ENCODE assay signal across 27 cellular contexts in the genomic region with DNA sequence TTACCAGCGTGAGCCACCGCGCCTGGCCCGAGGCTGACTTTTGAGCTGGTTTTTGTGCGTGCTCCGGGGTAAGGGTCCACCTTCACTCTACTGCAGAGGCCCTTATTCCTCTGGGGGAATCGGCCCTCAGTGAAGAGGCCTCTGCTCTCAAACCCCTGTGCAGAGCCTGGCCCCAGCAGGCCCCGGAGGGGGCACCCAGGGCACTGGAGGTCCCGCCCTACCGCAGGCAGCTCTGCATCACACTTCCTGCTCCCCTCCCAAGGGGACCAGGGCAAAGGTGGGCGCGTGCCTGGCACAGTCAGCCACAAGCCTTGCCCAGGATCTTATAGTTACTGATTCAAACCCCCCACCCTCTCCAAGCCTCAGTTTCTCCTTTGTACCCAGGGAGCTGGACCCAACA. TPM values are rescaled to one million over a fixed set of nuclear protein-coding genes. Genes with fewer than 3 reads are reported as not detected.
A peak's percentile ranks its signal among the peaks of the same experiment; 100 is the strongest.
DNase-seq lines count a peak whose midpoint lies in the region; ATAC-seq and TF ChIP-seq lines count a peak whose summit lies in the region.
"Had no signal": no experiment of that assay in that cellular context is flagged by ENCODE, and none has a peak within 500 bp of the region (broad histone marks: within the 10 kb centered on the region; RNA-seq: fewer than 3 reads in every experiment).

No MANE protein-coding gene starts in this region.

- 74% methylated on average over 12 of the region's 12 CpGs for WGBS in prostate gland

- DNase-seq in stimulated activated naive CD8-positive, alpha-beta T cell treated with anti-CD3 and anti-CD28 coated beads, Interleukin-15, Interleukin-2, amounts not matched to agents 100 U/mL and 50 U/mL, for 24 hours, result peak; percentile 57
- DNase-seq in stimulated activated naive CD8-positive, alpha-beta T cell treated with anti-CD3 and anti-CD28 coated beads, Interleukin-15, amount 100 ng/mL, for 72 hours, result no peak
- DNase-seq in RWPE2 (ENCODE audit: low spot score) (peak; percentile 47), prostate gland (ENCODE audit: low spot score) (no peak), NCI-H510A treated with DMSO at 0.1 percent for 48 hours (lab: John Stamatoyannopoulos, UW) (no peak)
- DNase-seq in naive thymus-derived CD4-positive, alpha-beta T cell, result no peak
- DNase-seq: activated naive CD4-positive, alpha-beta T cell treated with anti-CD3 and anti-CD28 coated beads for 36 hours; activated T-cell treated with anti-CD3 and anti-CD28 coated beads, Interleukin-2, amount 50 U/mL, for 48 hours; aorta; BE2C; caudate nucleus; EL; islet precursor cell; NCI-H1092; NCI-H2029; posterior cingulate gyrus; sigmoid colon; SW 1271; uterus had no signal

- H3K4me1 ChIP-seq in RWPE2 (ENCODE audit: insufficient read depth, poor library complexity, severe bottlenecking) (peaks cover 6% of the 10 kb centered on the region), prostate gland (replicated peaks) (no peaks in the 10 kb centered on the region)
- peaks cover 10 to 15% of the 10 kb centered on the region in 2 donors for H3K4me1 ChIP-seq in naive thymus-derived CD4-positive, alpha-beta T cell (ENCODE audit: control insufficient read depth in 2 of 2, insufficient read depth in 2 of 2, low read length in 2 of 2)
- H3K4me1 ChIP-seq: BE2C had no signal

- peaks cover 60% of the 10 kb centered on the region for H3K4me1 Mint-ChIP-seq in stimulated activated naive CD8-positive, alpha-beta T cell treated with anti-CD3 and anti-CD28 coated beads, Interleukin-15, amount 100 ng/mL, for 72 hours
- H3K4me1 Mint-ChIP-seq in naive thymus-derived CD4-positive, alpha-beta T cell, result peaks cover 16 to 43% (median 18%) of the 10 kb centered on the region in 7 donors

- no peak for TF ChIP-seq CTCF in RWPE2 (IDR thresholded peaks at IDR 0.05; ENCODE audit: poor library complexity, severe bottlenecking)
- no peak for TF ChIP-seq CTCF in prostate gland (IDR thresholded peaks at IDR 0.05)

- no peak for ATAC-seq in stimulated activated naive CD8-positive, alpha-beta T cell treated with anti-CD3 and anti-CD28 coated beads, Interleukin-15, Interleukin-2, amounts not matched to agents 100 U/mL and 50 U/mL, for 24 hours
- no peak for ATAC-seq in stimulated activated naive CD8-positive, alpha-beta T cell treated with anti-CD3 and anti-CD28 coated beads, Interleukin-15, amount 100 ng/mL, for 72 hours
- no peak for ATAC-seq in RWPE2 (ENCODE audit: low read depth)
- ATAC-seq in naive thymus-derived CD4-positive, alpha-beta T cell, result no peak
- ATAC-seq in GM21360 (IDR thresholded peaks at IDR 0.05; ENCODE audit: unreplicated experiment), result no peak
- no peak for ATAC-seq in GM18858 (IDR thresholded peaks at IDR 0.05; ENCODE audit: unreplicated experiment)
- ATAC-seq: Right ventricle myocardium inferior had no signal

- H3K27ac Mint-ChIP-seq in stimulated activated naive CD8-positive, alpha-beta T cell treated with anti-CD3 and anti-CD28 coated beads, Interleukin-15, amount 100 ng/mL, for 72 hours, result peak overlapping the region in 1 of 2 donors; percentile 97
- H3K27ac Mint-ChIP-seq in naive thymus-derived CD4-positive, alpha-beta T cell, result peak overlapping the region in 5 of 9 donors; percentile 14 to 62 (median 31)

- CTCF ChIA-PET in naive thymus-derived CD4-positive, alpha-beta T cell (lab: Charles Lee), result no interaction called here

- H3K9me3 ChIP-seq in RWPE2 (ENCODE audit: severe bottlenecking), result no peaks in the 10 kb centered on the region
- H3K9me3 ChIP-seq in naive thymus-derived CD4-positive, alpha-beta T cell (ENCODE audit: control insufficient read depth in 2 of 3, low read length in 3 of 3), result no peaks in the 10 kb centered on the region
- H3K9me3 ChIP-seq in prostate gland, result no peaks in the 10 kb centered on the region
- H3K9me3 ChIP-seq: BE2C, sigmoid colon, uterus had no signal

- H3K27ac ChIP-seq in RWPE2 (ENCODE audit: poor library complexity, severe bottlenecking) (no peak overlapping the region), prostate gland (no peak overlapping the region)
- peak overlapping the region; percentile 71 for H3K27ac ChIP-seq in naive thymus-derived CD4-positive, alpha-beta T cell (ENCODE audit: low read depth, low read length)
- H3K27ac ChIP-seq: sigmoid colon, uterus had no signal

- H3K4me3 ChIP-seq in RWPE2 (ENCODE audit: severe bottlenecking) (no peak overlapping the region), prostate gland (no peak overlapping the region)
- H3K4me3 ChIP-seq in naive thymus-derived CD4-positive, alpha-beta T cell (ENCODE audit: low read length), result no peak overlapping the region
- H3K4me3 ChIP-seq: sigmoid colon, uterus had no signal

- intact Hi-C loops in naive thymus-derived CD4-positive, alpha-beta T cell (cut with micrococcal nuclease), result loop anchor here (5.0 to 10.0 kb wide), 4 partner anchors 106 to 851 kb away; a partner anchor contains a TSS
- intact Hi-C loops in prostate gland (cut with DNase I), result loop anchor here (5.0 to 10.0 kb wide), 2 partner anchors 59 to 116 kb away; a partner anchor contains a TSS

- H3K36me3 ChIP-seq in RWPE2 (ENCODE audit: low read depth), result peaks cover 3% of the 10 kb centered on the region
- no peaks in the 10 kb centered on the region for H3K36me3 ChIP-seq in naive thymus-derived CD4-positive, alpha-beta T cell (ENCODE audit: control insufficient read depth in 2 of 3, insufficient read depth in 3 of 3, low read length in 3 of 3)
- no peaks in the 10 kb centered on the region for H3K36me3 ChIP-seq in prostate gland
- H3K36me3 ChIP-seq: BE2C, sigmoid colon, uterus had no signal

- H3K27me3 ChIP-seq in RWPE2 (ENCODE audit: insufficient read depth, poor library complexity, severe bottlenecking) (no peaks in the 10 kb centered on the region), prostate gland (replicated peaks; ENCODE audit: insufficient read depth) (no peaks in the 10 kb centered on the region)
- H3K27me3 ChIP-seq in naive thymus-derived CD4-positive, alpha-beta T cell (ENCODE audit: control insufficient read depth in 2 of 2, insufficient read depth in 2 of 2, low read length in 2 of 2), result no peaks in the 10 kb centered on the region

- H3K27me3 Mint-ChIP-seq in stimulated activated naive CD8-positive, alpha-beta T cell treated with anti-CD3 and anti-CD28 coated beads, Interleukin-15, amount 100 ng/mL, for 72 hours, result no peaks in the 10 kb centered on the region
- H3K27me3 Mint-ChIP-seq in naive thymus-derived CD4-positive, alpha-beta T cell, result no peaks in the 10 kb centered on the region

- no peak for TF ChIP-seq POLR2A in prostate gland (IDR thresholded peaks at IDR 0.05)

- no peaks in the 10 kb centered on the region for H3K9me3 Mint-ChIP-seq in stimulated activated naive CD8-positive, alpha-beta T cell treated with anti-CD3 and anti-CD28 coated beads, Interleukin-15, amount 100 ng/mL, for 72 hours
- H3K9me3 Mint-ChIP-seq in naive thymus-derived CD4-positive, alpha-beta T cell, result peaks cover 0 to 4% (median 0%) of the 10 kb centered on the region in 11 donors
- H3K9me3 Mint-ChIP-seq: neural crest cell had no signal

- H3K36me3 Mint-ChIP-seq in naive thymus-derived CD4-positive, alpha-beta T cell, result peaks cover 0 to 11% (median 3%) of the 10 kb centered on the region in 5 donors

- POLR2A ChIA-PET in naive thymus-derived CD4-positive, alpha-beta T cell (lab: Charles Lee), result interaction anchor here (1.2 kb wide), 1 partner anchor 11 kb away, joined by 8 read pairs; no protein-coding TSS in a partner anchor

- H3K4me3 Mint-ChIP-seq in stimulated activated naive CD8-positive, alpha-beta T cell treated with anti-CD3 and anti-CD28 coated beads, Interleukin-15, amount 100 ng/mL, for 72 hours, result peak overlapping the region in 1 of 2 donors; percentile 37
- H3K4me3 Mint-ChIP-seq in naive thymus-derived CD4-positive, alpha-beta T cell, result peak overlapping the region in 2 of 10 donors; percentile 29 to 97
- H3K4me3 Mint-ChIP-seq: activated naive CD4-positive, alpha-beta T cell treated with anti-CD3 and anti-CD28 coated beads for 36 hours had no signal

RNA-seq across cellular contexts. Expression of a gene that starts 3.6 kb away (rescaled TPM):
- total RNA-seq in naive thymus-derived CD4-positive, alpha-beta T cell, result 100 to 1,000 TPM; 159 to 277 (median 203) TPM
- 10 to 100 TPM; 67.2 to 78.9 TPM for polyA plus RNA-seq in naive thymus-derived CD4-positive, alpha-beta T cell
- total RNA-seq in prostate gland, result 100 to 1,000 TPM in 1 of 2 donors, 10 to 100 TPM in 1; 58.2 to 110 TPM

RNA-seq across cellular contexts. Expression of a gene that starts 27.6 kb away (rescaled TPM):
- total RNA-seq in naive thymus-derived CD4-positive, alpha-beta T cell, result 1 to 10 TPM in 3 of 5 experiments, under 1 TPM in 2; 0.49 to 7.5 (median 1.1) TPM
- 1 to 10 TPM in 1 of 2 donors, under 1 TPM in 1; 0.20 to 1.3 TPM for polyA plus RNA-seq in naive thymus-derived CD4-positive, alpha-beta T cell
- total RNA-seq in prostate gland, result 10 to 100 TPM; 12.1 to 41.6 TPM

RNA-seq across cellular contexts. Expression of a gene that starts 45.9 kb away (rescaled TPM):
- total RNA-seq in naive thymus-derived CD4-positive, alpha-beta T cell, result 10 to 100 TPM; 21.0 to 50.4 (median 33.3) TPM
- 100 to 1,000 TPM in 1 of 2 donors, 10 to 100 TPM in 1; 79.7 to 103 TPM for polyA plus RNA-seq in naive thymus-derived CD4-positive, alpha-beta T cell
- total RNA-seq in prostate gland, result 100 to 1,000 TPM; 108 to 148 TPM

RNA-seq across cellular contexts. Expression of a gene that starts 45.9 kb away (rescaled TPM):
- total RNA-seq in naive thymus-derived CD4-positive, alpha-beta T cell, result 10 to 100 TPM; 37.9 to 57.7 (median 48.6) TPM
- polyA plus RNA-seq in naive thymus-derived CD4-positive, alpha-beta T cell, result 10 to 100 TPM; 48.2 to 51.3 TPM
- total RNA-seq in prostate gland, result 100 to 1,000 TPM in 1 of 2 donors, 10 to 100 TPM in 1; 99.6 to 132 TPM

RNA-seq across cellular contexts. Expression of a gene that starts 50.0 kb away (rescaled TPM):
- not detected for total RNA-seq in naive thymus-derived CD4-positive, alpha-beta T cell
- polyA plus RNA-seq in naive thymus-derived CD4-positive, alpha-beta T cell, result not detected
- total RNA-seq in prostate gland, result 1 to 10 TPM in 1 of 2 donors, under 1 TPM in 1; 0.82 to 1.9 TPM
- total RNA-seq: activated naive CD4-positive, alpha-beta T cell treated with anti-CD3 and anti-CD28 coated beads for 36 hours; aorta; dermis microvascular lymphatic vessel endothelial cell; fibroblast of lung; glomerular endothelial cell; mononuclear cell; neural crest cell had no signal
- polyA plus RNA-seq: fibroblast of lung had no signal

Comparison
In these comparisons a context has a peak if more than half of its experiments do, and no peak if none do; other contexts are left out.
1. DNase-seq: peak in stimulated activated naive CD8-positive, alpha-beta T cell treated with anti-CD3 and anti-CD28 coated beads, Interleukin-15, Interleukin-2, amounts not matched to agents 100 U/mL and 50 U/mL, for 24 hours (single experiment) and RWPE2 (single experiment); none in stimulated activated naive CD8-positive, alpha-beta T cell treated with anti-CD3 and anti-CD28 coated beads, Interleukin-15, amount 100 ng/mL, for 72 hours (0 of 2), naive thymus-derived CD4-positive, alpha-beta T cell (0 of 9), prostate gland (single experiment) and NCI-H510A treated with DMSO at 0.1 percent for 48 hours (single experiment).